17 cellular contexts compared by ENCODE assay signal in the genomic region with DNA sequence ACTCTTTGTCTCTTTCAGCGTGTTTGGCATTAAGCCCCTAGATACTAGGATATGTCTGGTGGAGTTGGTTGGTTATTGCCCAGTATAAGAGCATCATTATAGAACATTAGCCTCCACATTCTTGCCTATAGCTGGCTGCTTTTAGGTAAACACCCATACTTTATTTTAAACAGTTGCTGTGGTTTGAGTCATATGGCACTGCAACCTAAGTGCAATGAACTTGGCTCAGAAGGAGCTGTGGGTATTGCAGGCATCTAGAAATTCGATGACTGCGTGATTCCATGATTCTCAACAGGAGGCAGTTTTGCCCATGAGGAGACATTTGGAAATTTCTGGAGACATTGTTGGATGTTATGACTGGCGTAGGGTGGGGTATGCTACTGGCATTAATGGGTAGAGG. TPM values are rescaled to one million over a fixed set of nuclear protein-coding genes. Genes with fewer than 3 reads are reported as not detected.
DNase-seq lines count a peak whose midpoint lies in the region; ATAC-seq, FAIRE-seq and TF ChIP-seq lines count a peak whose summit lies in the region.
"Had no signal": no experiment of that assay in that cellular context is flagged by ENCODE, and none has a peak within 500 bp of the region (broad histone marks: within the 10 kb centered on the region; RNA-seq: fewer than 3 reads in every experiment).

No MANE protein-coding gene starts in this region.

- H3K9ac ChIP-seq in PC-3 (ENCODE audit: low read length): no peak overlapping the region

- no peaks in the 10 kb centered on the region for H3K79me2 ChIP-seq in PC-3 (ENCODE audit: low read length)

- no peaks in the 10 kb centered on the region for H3K9me2 ChIP-seq in PC-3 (replicated peaks; ENCODE audit: low read length)

- no peaks in the 10 kb centered on the region for H4K20me1 ChIP-seq in PC-3 (ENCODE audit: low read length)

- CTCF ChIA-PET in A549 (lab: Yijun Ruan, JAX) (interaction anchor here (0.9 kb wide), 1 partner anchor 54 kb away, joined by 3 read pairs; no protein-coding TSS in a partner anchor), PC-3 (lab: Charles Lee) (no interaction called here)

- H3K4me3 ChIP-seq in A549: no peak overlapping the region
- no peak overlapping the region for H3K4me3 ChIP-seq in PC-3 (ENCODE audit: low read length)
- no peak overlapping the region for H3K4me3 ChIP-seq in fibroblast of mammary gland (ENCODE audit: control insufficient read depth, low read depth, low read length)
- H3K4me3 ChIP-seq: Peyer's patch had no signal

- H3K27ac ChIP-seq in A549: peak overlapping the region in 1 of 2 experiments; percentile 72; a peak in 2 of 6 replicates
- peak overlapping the region; percentile 45 for H3K27ac ChIP-seq in PC-3 (ENCODE audit: low read length)
- H3K27ac ChIP-seq in caudate nucleus (ENCODE audit: low read depth, low read length): no peak overlapping the region
- H3K27ac ChIP-seq: Peyer's patch had no signal

- 96% methylated on average over 4 of the region's 4 CpGs for WGBS in A549 (ENCODE audit: missing lambda C conversion rate)

- no peaks in the 10 kb centered on the region for H3K36me3 ChIP-seq in PC-3 (ENCODE audit: low read depth, low read length)
- H3K36me3 ChIP-seq: Peyer's patch had no signal

- no peak for DNase-seq in A549 (ENCODE audit: low read depth in 1 of 2, low spot score in 1 of 2)
- peak; percentile 67 for DNase-seq in H4 (ENCODE audit: low spot score)
- DNase-seq in PC-3: peak; percentile 64
- DNase-seq in fibroblast of mammary gland (ENCODE audit: low read depth): peak; percentile 63
- DNase-seq in caudate nucleus (lab: John Stamatoyannopoulos, UW): no peak
- no peak for DNase-seq in NOMO-1 treated with DMSO at 0.1 percent for 48 hours (lab: John Stamatoyannopoulos, UW; ENCODE audit: unreplicated experiment)
- DNase-seq: Calu3; CD4-positive, CD25-positive, alpha-beta regulatory T cell; GDM1; GOT3; NCI-H446; NCI-H748 treated with DMSO at 0.1 percent for 48 hours; Peyer's patch; SHP77 had no signal

- H3K4me1 ChIP-seq in A549 (peaks cover 84% of the 10 kb centered on the region), PC-3 (ENCODE audit: insufficient read depth, low read length) (peaks cover 34% of the 10 kb centered on the region)

- no peak for FAIRE-seq in A549 (lab: Jason Lieb, UNC)
- FAIRE-seq: A204.1 had no signal

- no peak overlapping the region for H2AFZ ChIP-seq in PC-3 (ENCODE audit: low read length)

- no peak for TF ChIP-seq EP300 in A549 (IDR thresholded peaks at IDR 0.05)

- H3K4me2 ChIP-seq in A549: peak overlapping the region; percentile 45
- peak overlapping the region; percentile 75 for H3K4me2 ChIP-seq in PC-3 (ENCODE audit: low read length)

- no peaks in the 10 kb centered on the region for H3K9me3 ChIP-seq in A549
- no peaks in the 10 kb centered on the region for H3K9me3 ChIP-seq in PC-3 (ENCODE audit: low read length)
- H3K9me3 ChIP-seq: Peyer's patch had no signal

- H3K27me3 ChIP-seq in PC-3 (ENCODE audit: low read length): no peaks in the 10 kb centered on the region
- H3K27me3 ChIP-seq: Peyer's patch had no signal

- TF ChIP-seq RAD21 in A549 (conservative IDR thresholded peaks at IDR 0.05 in 1 of 2, IDR thresholded peaks at IDR 0.05 in 1 of 2): no peak

- no peak for TF ChIP-seq POLR2A in A549 (IDR thresholded peaks at IDR 0.05; ENCODE audit: low read length)

- TF ChIP-seq CTCF in A549 (IDR thresholded peaks at IDR 0.05): no peak
- no peak for TF ChIP-seq CTCF in PC-3 (conservative IDR thresholded peaks at IDR 0.05; ENCODE audit: low read depth, low read length)
- TF ChIP-seq CTCF in fibroblast of mammary gland (conservative IDR thresholded peaks at IDR 0.05; ENCODE audit: control insufficient read depth, insufficient read depth, low read depth, low read length): no peak

- POLR2A ChIA-PET in A549 (lab: Yijun Ruan, JAX): no interaction called here
- POLR2A ChIA-PET in PC-3 (lab: Charles Lee; ENCODE audit: unreplicated experiment): no interaction called here

- intact Hi-C loops in PC-3 (cut with micrococcal nuclease): no loop called here

- ATAC-seq in A549 (no peak), PC-3 (peak; percentile 56), GM18511 (IDR thresholded peaks at IDR 0.05; ENCODE audit: unreplicated experiment) (no peak), GM19351 (IDR thresholded peaks at IDR 0.05; ENCODE audit: unreplicated experiment) (no peak)

- H3F3A ChIP-seq in PC-3 (ENCODE audit: low read length, unreplicated experiment): peaks cover 3% of the 10 kb centered on the region

- BruUV-seq in PC-3 (replicated peaks; lab: Mats Ljungman, UMichigan): no TSS peak

TF ChIP-seq in A549, 52 proteins besides CTCF, POLR2A, EP300 and RAD21:
- TF ChIP-seq EHF (CRISPR knock-in tag; IDR thresholded peaks at IDR 0.05): no peak
- TF ChIP-seq MAFK (IDR thresholded peaks at IDR 0.05; ENCODE audit: partially characterized antibody): no peak
- TF ChIP-seq, protein P1, sequence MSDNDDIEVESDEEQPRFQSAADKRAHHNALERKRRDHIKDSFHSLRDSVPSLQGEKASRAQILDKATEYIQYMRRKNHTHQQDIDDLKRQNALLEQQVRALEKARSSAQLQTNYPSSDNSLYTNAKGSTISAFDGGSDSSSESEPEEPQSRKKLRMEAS (IDR thresholded peaks at IDR 0.05): no peak
- no peak for TF ChIP-seq FOXS1 (CRISPR knock-in tag; IDR thresholded peaks at IDR 0.05)
- no peak for TF ChIP-seq RNF2 (IDR thresholded peaks at IDR 0.05; ENCODE audit: borderline replicate concordance, low read depth)
- no peak for TF ChIP-seq BHLHE40 (IDR thresholded peaks at IDR 0.05; ENCODE audit: low read depth, low read length)
- TF ChIP-seq, protein P2, sequence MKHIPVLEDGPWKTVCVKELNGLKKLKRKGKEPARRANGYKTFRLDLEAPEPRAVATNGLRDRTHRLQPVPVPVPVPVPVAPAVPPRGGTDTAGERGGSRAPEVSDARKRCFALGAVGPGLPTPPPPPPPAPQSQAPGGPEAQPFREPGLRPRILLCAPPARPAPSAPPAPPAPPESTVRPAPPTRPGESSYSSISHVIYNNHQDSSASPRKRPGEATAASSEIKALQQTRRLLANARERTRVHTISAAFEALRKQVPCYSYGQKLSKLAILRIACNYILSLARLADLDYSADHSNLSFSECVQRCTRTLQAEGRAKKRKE (CRISPR knock-in tag; IDR thresholded peaks at IDR 0.05; ENCODE audit: low read depth): no peak
- no peak for TF ChIP-seq CHD2 (IDR thresholded peaks at IDR 0.05; ENCODE audit: low read length, partially characterized antibody)
- no peak for TF ChIP-seq PHF8 (IDR thresholded peaks at IDR 0.05; ENCODE audit: borderline replicate concordance, low read depth)
- TF ChIP-seq, protein P3, sequence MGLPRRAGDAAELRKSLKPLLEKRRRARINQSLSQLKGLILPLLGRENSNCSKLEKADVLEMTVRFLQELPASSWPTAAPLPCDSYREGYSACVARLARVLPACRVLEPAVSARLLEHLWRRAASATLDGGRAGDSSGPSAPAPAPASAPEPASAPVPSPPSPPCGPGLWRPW (IDR thresholded peaks at IDR 0.05): no peak
- TF ChIP-seq HOXB5 (CRISPR knock-in tag; IDR thresholded peaks at IDR 0.05): no peak
- no peak for TF ChIP-seq CBX8 (IDR thresholded peaks at IDR 0.05)
- TF ChIP-seq, protein P4, sequence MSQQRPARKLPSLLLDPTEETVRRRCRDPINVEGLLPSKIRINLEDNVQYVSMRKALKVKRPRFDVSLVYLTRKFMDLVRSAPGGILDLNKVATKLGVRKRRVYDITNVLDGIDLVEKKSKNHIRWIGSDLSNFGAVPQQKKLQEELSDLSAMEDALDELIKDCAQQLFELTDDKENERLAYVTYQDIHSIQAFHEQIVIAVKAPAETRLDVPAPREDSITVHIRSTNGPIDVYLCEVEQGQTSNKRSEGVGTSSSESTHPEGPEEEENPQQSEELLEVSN (IDR thresholded peaks at IDR 0.05; ENCODE audit: borderline replicate concordance, low read depth): no peak
- TF ChIP-seq NPAS2 (CRISPR knock-in tag; IDR thresholded peaks at IDR 0.05; ENCODE audit: borderline replicate concordance): no peak
- no peak for TF ChIP-seq MYC (IDR thresholded peaks at IDR 0.05; ENCODE audit: borderline replicate concordance, low read length)
- no peak for TF ChIP-seq ZSCAN20 (CRISPR knock-in tag; IDR thresholded peaks at IDR 0.05)

RNA-seq across cellular contexts. Expression of a gene that starts 49.5 kb away (rescaled TPM):
- polyA plus RNA-seq in A549 (2011; rRNA removed): 8.1 and 8.2 TPM in 2 replicates
- polyA plus RNA-seq in A549 (2012; cell fraction: cytosol; rRNA removed): 5.2 and 6.8 TPM in 2 replicates
- polyA plus RNA-seq in A549 (2012; cell fraction: nucleus; rRNA removed): 12.1 and 14.2 TPM in 2 replicates
- polyA plus RNA-seq in A549 (2017; fragmentation: RNase III; extraction: RNeasy Plus Mini Kit Qiagen cat#74134 plus additional on column Dnase treatment): 10.3 to 13.0 TPM (median 11.6 TPM) in 3 replicates
- 10.2 and 14.9 TPM in 2 replicates for polyA minus RNA-seq in A549 (2011; rRNA and poly(A)+ RNA removed)
- 4.5 and 6.5 TPM in 2 replicates for total RNA-seq in H4 (2014; rRNA removed; shearing (Covaris generic))
- total RNA-seq in PC-3 (2014; rRNA removed): 1.2 TPM in 2 replicates
- polyA plus RNA-seq: CD4-positive, CD25-positive, alpha-beta regulatory T cell had no signal

Comparison
In these comparisons a context has a peak if more than half of its experiments do, and no peak if none do; other contexts are left out.
1. DNase-seq: peak in H4 (single experiment), PC-3 (single experiment) and fibroblast of mammary gland (single experiment); none in A549 (0 of 2), caudate nucleus (0 of 61) and NOMO-1 treated with DMSO at 0.1 percent for 48 hours (single experiment).